ENCODE assay signal across 8 cellular contexts in genomic region chr3:113746069-113746954, GRCh38. TPM values are rescaled to one million over a fixed set of nuclear protein-coding genes. Genes with fewer than 3 reads are reported as not detected.
DNase-seq lines count a peak whose midpoint lies in the region; ATAC-seq, FAIRE-seq and TF ChIP-seq lines count a peak whose summit lies in the region.

NAA50 (minus strand) TSS chr3:113746249; CDS start chr3:113745949, 300 bp downstream.

- peak within 1 kb of the TSS; percentile 100 for H3K27ac ChIP-seq in astrocyte (ENCODE audit: low read depth, low read length)
- peak within 1 kb of the TSS; percentile 93 for H3K27ac ChIP-seq in right cardiac atrium (ENCODE audit: low read length)
- peak within 1 kb of the TSS; percentile 96 to 99 for H3K27ac ChIP-seq in uterus

- H3K4me3 ChIP-seq in astrocyte (ENCODE audit: insufficient read depth, low read depth, low read length), result peak within 1 kb of the TSS; percentile 92
- H3K4me3 ChIP-seq in right cardiac atrium (ENCODE audit: low read length), result peak within 1 kb of the TSS; percentile 90
- H3K4me3 ChIP-seq in uterus, result peak within 1 kb of the TSS; percentile 89 to 98

- H3K9ac ChIP-seq in astrocyte (ENCODE audit: low read length), result peak within 1 kb of the TSS; percentile 100

- H3K9me3 Mint-ChIP-seq in astrocyte (ENCODE audit: unreplicated experiment), result no peaks in the 10 kb centered on the region

- peak; percentile 51 for ATAC-seq in HG02943 (IDR thresholded peaks at IDR 0.05; ENCODE audit: low read depth, unreplicated experiment)
- ATAC-seq in right cardiac atrium, result peak; percentile 97

- H3K9me3 ChIP-seq in astrocyte (ENCODE audit: insufficient read depth, low read depth, low read length) (no peaks in the 10 kb centered on the region), right cardiac atrium (ENCODE audit: control insufficient read depth, low read length) (no peaks in the 10 kb centered on the region), uterus (no peaks in the 10 kb centered on the region)

- intact Hi-C loops in right cardiac atrium (cut with DNase I), result no loop called here
- intact Hi-C loops in uterus (cut with DNase I; ENCODE audit: low total_unique reads), result no loop called here

- peak within 1 kb of the TSS; percentile 88 for H3K4me2 ChIP-seq in astrocyte (ENCODE audit: low read length)

- H3K27me3 Mint-ChIP-seq in astrocyte (ENCODE audit: low read depth, unreplicated experiment), result no peaks in the 10 kb centered on the region

- no peaks in the 10 kb centered on the region for H3K36me3 ChIP-seq in astrocyte (ENCODE audit: insufficient read depth, low read length)
- H3K36me3 ChIP-seq in uterus, result no peaks in the 10 kb centered on the region

- H3K79me2 ChIP-seq in astrocyte (ENCODE audit: insufficient read depth, low read length), result peaks cover 86% of the 10 kb centered on the region

- peak within 1 kb of the TSS; percentile 89 for H2AFZ ChIP-seq in astrocyte (ENCODE audit: low read depth, low read length)

- WGBS in right cardiac atrium, result under 1% methylated on average over 59 of the region's 59 CpGs

- DNase-seq in NCI-H2029 (lab: John Stamatoyannopoulos, UW) (peak; percentile 97), T-helper 22 cell (ENCODE audit: low read depth) (peak; percentile 89), astrocyte (ENCODE audit: low read depth) (peak; percentile 91), right cardiac atrium (peak; percentile 95 to 98 (median 97)), pulmonary artery endothelial cell (ENCODE audit: low read depth, low spot score) (peak; percentile 84), uterus (peak; percentile 96)

- H3K4me3 Mint-ChIP-seq in astrocyte (ENCODE audit: unreplicated experiment), result peak within 1 kb of the TSS; percentile 100

- FAIRE-seq in astrocyte (lab: Jason Lieb, UNC), result peak; percentile 90

- H4K20me1 ChIP-seq in astrocyte (ENCODE audit: insufficient read depth, low read length), result peaks cover 28% of the 10 kb centered on the region

- H3K4me1 Mint-ChIP-seq in astrocyte (ENCODE audit: low read depth, unreplicated experiment), result peaks cover 35% of the 10 kb centered on the region

- peak within 1 kb of the TSS; percentile 100 for H3K27ac Mint-ChIP-seq in astrocyte (ENCODE audit: unreplicated experiment)

- H3K4me1 ChIP-seq in astrocyte (ENCODE audit: insufficient read depth, low read length) (peaks cover 16% of the 10 kb centered on the region), right cardiac atrium (ENCODE audit: control insufficient read depth, insufficient read depth, low read length) (peaks cover 4% of the 10 kb centered on the region), uterus (peaks cover 5 to 20% of the 10 kb centered on the region in 2 donors)

- TF ChIP-seq CTCF in astrocyte (IDR thresholded peaks at IDR 0.05; ENCODE audit: insufficient read depth, low read depth, low read length) (no peak), uterus (IDR thresholded peaks at IDR 0.05) (peak in 1 of 4 experiments; percentile 6)

- H3K36me3 Mint-ChIP-seq in astrocyte (ENCODE audit: low read depth, unreplicated experiment), result peaks cover 2% of the 10 kb centered on the region

- H3K27me3 ChIP-seq in astrocyte (ENCODE audit: insufficient read depth, low read length) (no peaks in the 10 kb centered on the region), right cardiac atrium (ENCODE audit: control insufficient read depth, insufficient read depth) (no peaks in the 10 kb centered on the region), uterus (no peaks in the 10 kb centered on the region)

- peak; percentile 92 for TF ChIP-seq POLR2A in GM15510 (IDR thresholded peaks at IDR 0.05; ENCODE audit: borderline replicate concordance, extremely low read depth, insufficient read length)
- peak; percentile 77 to 89 for TF ChIP-seq POLR2A in uterus (IDR thresholded peaks at IDR 0.05)

RNA-seq across cellular contexts. Expression of gene NAA50, which starts in this region (rescaled TPM):
- total RNA-seq in astrocyte (141 and 151 TPM in 2 replicates), right cardiac atrium (10 to 100 TPM; 61.8 to 91.7 (median 68.0) TPM), pulmonary artery endothelial cell (298 and 450 TPM in 2 replicates), uterus (100 to 1,000 TPM in 2 of 4 donors, 10 to 100 TPM in 2; 90.5 to 171 (median 121) TPM)
- 26.5 TPM for polyA plus RNA-seq in right cardiac atrium

Comparison
In these comparisons a context has a peak if more than half of its experiments do, and no peak if none do; other contexts are left out.
1. Peak in every context shown above with its lines: DNase-seq, ATAC-seq, H3K4me3 ChIP-seq and H3K27ac ChIP-seq.